ENCODE assay signal across 9 cellular contexts in genomic region chrX:43735534-43735933, GRCh38.
"Had no signal": no experiment of that assay in that cellular context is flagged by ENCODE, and none has a peak within 500 bp of the region (broad histone marks: within the 10 kb centered on the region; RNA-seq: fewer than 3 reads in every experiment).

No MANE protein-coding gene starts in this region.

- H3K4me3 ChIP-seq: GM23338, HAP-1, K562 had no signal

- H3K9me3 Mint-ChIP-seq: GM23338 had no signal

- FAIRE-seq: H1, H54, HTR-8/SVneo, K562 had no signal

- ATAC-seq: GM23338, HCT116, K562 had no signal

- H3K9me3 ChIP-seq: HAP-1 had no signal

- DNase-seq: HFFc6, IMR-90 had no signal

- H3K4me1 ChIP-seq: HAP-1 had no signal

- H3K4me3 Mint-ChIP-seq: GM23338, HFFc6 had no signal

- H3K36me3 ChIP-seq: HAP-1 had no signal

- H3K4me2 ChIP-seq: GM23338 had no signal

- H3K27ac Mint-ChIP-seq: GM23338, HFFc6 had no signal

- H2AFZ ChIP-seq: GM23338 had no signal
